ENCODE assay signal across 14 cellular contexts in genomic region chr10:1038769-1039168, GRCh38. TPM values are rescaled to one million over a fixed set of nuclear protein-coding genes. Genes with fewer than 3 reads are reported as not detected.
"Had no signal": no experiment of that assay in that cellular context is flagged by ENCODE, and none has a peak within 500 bp of the region (broad histone marks: within the 10 kb centered on the region; RNA-seq: fewer than 3 reads in every experiment).

No MANE protein-coding gene starts in this region.

RNA-seq across cellular contexts. Expression of gene IDI2, which starts 13.1 kb away (rescaled TPM):
- total RNA-seq: natural killer cell, occipital lobe, osteoblast, ovary, progenitor cell of endocrine pancreas, pulmonary artery endothelial cell, sciatic nerve, smooth muscle cell, spleen, suprapubic skin, transverse colon, upper lobe of right lung, urinary bladder, uterus had no signal
- polyA plus RNA-seq: ovary, smooth muscle cell, urinary bladder had no signal
